ENCODE assay signal across 21 cellular contexts in the genomic region with DNA sequence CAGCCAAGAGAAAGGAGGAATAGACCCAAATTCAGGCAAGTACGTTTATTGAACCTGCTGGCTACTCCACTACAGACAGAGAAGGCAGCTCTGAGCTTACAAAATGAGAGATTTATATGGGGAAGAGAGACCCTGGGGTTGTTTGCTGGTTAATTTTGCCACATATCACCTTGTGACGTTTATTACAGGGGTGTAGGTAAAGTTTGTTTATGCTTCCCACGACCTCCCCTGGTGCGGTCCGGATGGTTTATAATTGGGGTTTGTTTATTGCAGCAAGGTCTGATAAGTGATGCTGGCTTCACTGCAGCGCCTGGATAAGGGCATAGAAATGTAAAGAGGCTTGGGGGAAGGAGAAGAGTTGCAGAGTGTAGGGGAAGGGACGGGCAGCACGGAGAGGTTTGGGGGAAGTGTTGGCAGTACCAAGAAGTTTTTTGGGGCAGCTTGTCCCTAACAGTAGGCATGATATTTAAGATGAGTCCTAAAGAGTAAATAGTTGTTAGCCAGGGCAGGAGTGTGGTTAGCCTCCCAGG. TPM values are rescaled to one million over a fixed set of nuclear protein-coding genes. Genes with fewer than 3 reads are reported as not detected.
"Had no signal": no experiment of that assay in that cellular context is flagged by ENCODE, and none has a peak within 500 bp of the region (broad histone marks: within the 10 kb centered on the region; RNA-seq: fewer than 3 reads in every experiment).

No MANE protein-coding gene starts in this region.

- H3K4me1 Mint-ChIP-seq: stimulated activated naive B cell treated with anti-CD40 and anti-IgM and Interleukin-4, amounts not matched to agents 10 μg/mL and 1 μg/mL and 100 μg/mL, for 72 hours; stimulated activated naive CD8-positive, alpha-beta T cell treated with anti-CD3 and anti-CD28 coated beads, Interleukin-15, amount 100 ng/mL, for 72 hours had no signal

- H3K36me3 ChIP-seq: colonic mucosa, neutrophil, right atrium auricular region, sigmoid colon, tibial nerve had no signal

- H3K4me3 Mint-ChIP-seq: naive thymus-derived CD4-positive, alpha-beta T cell; stimulated activated naive B cell treated with anti-CD40 and anti-IgM and Interleukin-4, amounts not matched to agents 10 μg/mL and 1 μg/mL and 100 μg/mL, for 72 hours; stimulated activated naive CD8-positive, alpha-beta T cell treated with anti-CD3 and anti-CD28 coated beads, Interleukin-15, amount 100 ng/mL, for 72 hours had no signal

- ATAC-seq: naive thymus-derived CD4-positive, alpha-beta T cell; stimulated activated naive B cell treated with anti-CD40 and anti-IgM and Interleukin-4, amounts not matched to agents 10 μg/mL and 1 μg/mL and 100 μg/mL, for 72 hours; stimulated activated naive CD8-positive, alpha-beta T cell treated with anti-CD3 and anti-CD28 coated beads, Interleukin-15, amount 100 ng/mL, for 72 hours had no signal

- H3K36me3 Mint-ChIP-seq: naive thymus-derived CD4-positive, alpha-beta T cell; stimulated activated naive B cell treated with anti-CD40 and anti-IgM and Interleukin-4, amounts not matched to agents 10 μg/mL and 1 μg/mL and 100 μg/mL, for 72 hours had no signal

- H3K27ac ChIP-seq: colonic mucosa, hepatocyte, neutrophil, right atrium auricular region, sigmoid colon, skin epidermis, testis, tibial nerve had no signal

- H3K27me3 ChIP-seq: colonic mucosa, hepatocyte, neutrophil, right atrium auricular region, sigmoid colon, testis had no signal

- H3K4me3 ChIP-seq: colonic mucosa, hepatocyte, right atrium auricular region, sigmoid colon, skin epidermis, testis, tibial nerve had no signal

- H3K27ac Mint-ChIP-seq: naive thymus-derived CD4-positive, alpha-beta T cell; stimulated activated naive B cell treated with anti-CD40 and anti-IgM and Interleukin-4, amounts not matched to agents 10 μg/mL and 1 μg/mL and 100 μg/mL, for 72 hours; stimulated activated naive CD8-positive, alpha-beta T cell treated with anti-CD3 and anti-CD28 coated beads, Interleukin-15, amount 100 ng/mL, for 72 hours had no signal

- H3K4me1 ChIP-seq: colonic mucosa, right atrium auricular region, sigmoid colon, testis, tibial nerve had no signal

- H3K9me3 ChIP-seq: colonic mucosa, neutrophil, sigmoid colon, testis had no signal

- H3K9me3 Mint-ChIP-seq: stimulated activated naive CD8-positive, alpha-beta T cell treated with anti-CD3 and anti-CD28 coated beads, Interleukin-15, amount 100 ng/mL, for 72 hours had no signal

- DNase-seq: colonic mucosa; effector CD8-positive, alpha-beta T cell; foreskin melanocyte; head of caudate nucleus; kidney glomerular epithelial cell; mesendoderm; naive thymus-derived CD4-positive, alpha-beta T cell; sigmoid colon; stimulated activated CD4-positive, alpha-beta T cell treated with anti-CD3 and anti-CD28 coated beads, Interleukin-2, amount 100 ng/mL, for 24 hours; stimulated activated CD4-positive, alpha-beta T cell treated with anti-CD3 and anti-CD28 coated beads, Interleukin-4, amount 100 ng/mL, for 4 hours; stimulated activated naive B cell treated with anti-CD40 and anti-IgM and Interleukin-4, amounts not matched to agents 10 μg/mL and 1 μg/mL and 100 μg/mL, for 72 hours; stimulated activated naive CD8-positive, alpha-beta T cell treated with anti-CD3 and anti-CD28 coated beads, Interleukin-15, amount 100 ng/mL, for 72 hours; testis had no signal

RNA-seq across cellular contexts. Expression of a gene that starts 12.6 kb away (rescaled TPM):
- total RNA-seq: dermis microvascular lymphatic vessel endothelial cell, lung microvascular endothelial cell, subcutaneous adipose tissue had no signal

RNA-seq across cellular contexts. Expression of a gene that starts 41.6 kb away (rescaled TPM):
- total RNA-seq: dermis microvascular lymphatic vessel endothelial cell; hepatocyte; lung microvascular endothelial cell; naive thymus-derived CD4-positive, alpha-beta T cell had no signal
